ENCODE assay signal across 8 cellular contexts in the genomic region with DNA sequence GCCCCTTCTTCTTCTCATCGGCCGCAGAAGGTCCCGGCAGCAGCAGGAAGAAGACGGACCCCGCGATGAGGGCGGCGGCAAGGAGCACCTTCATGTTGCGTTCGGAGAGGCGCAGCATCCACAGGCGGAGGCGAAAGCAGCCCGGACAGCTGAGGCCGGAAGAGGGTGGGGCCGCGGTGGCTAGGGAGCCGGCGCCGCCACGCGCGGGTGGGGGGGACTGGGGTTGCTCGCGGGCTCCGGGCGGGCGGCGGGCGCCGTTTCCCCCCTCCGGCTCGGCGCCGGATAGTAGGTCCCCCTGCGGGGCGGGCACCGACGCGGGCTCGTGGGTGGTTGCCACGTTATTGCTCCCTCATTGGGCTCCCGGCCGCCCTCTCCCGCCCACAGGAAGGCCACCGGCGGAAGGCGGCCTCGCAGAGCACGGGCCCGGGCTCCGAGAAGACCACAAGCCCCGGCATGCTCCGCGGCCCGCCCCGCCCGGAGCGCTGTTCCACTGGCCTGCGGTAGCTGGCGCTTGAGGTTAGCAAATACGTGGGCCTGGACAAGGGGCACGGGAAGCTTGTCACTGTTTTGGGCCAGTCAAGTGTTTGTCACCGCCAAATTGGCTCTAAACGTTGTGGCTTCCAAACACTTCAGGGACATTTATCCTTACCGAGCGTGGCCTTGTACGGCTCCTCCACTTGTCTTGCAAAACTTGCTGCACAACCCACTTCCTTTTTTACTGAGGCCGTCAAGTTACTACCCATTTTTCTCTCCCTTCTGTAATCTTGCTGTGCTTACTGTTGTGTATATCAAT. TPM values are rescaled to one million over a fixed set of nuclear protein-coding genes. Genes with fewer than 3 reads are reported as not detected.
DNase-seq lines count a peak whose midpoint lies in the region; ATAC-seq lines count a peak whose summit lies in the region.

Gene PPIB, minus strand, starts transcription at position 154 of the 793 bp plus-strand sequence. Its CDS starts 36 bp downstream, at position 118.

- intact Hi-C loops in right cardiac atrium (cut with DNase I) = no loop called here
- intact Hi-C loops in aorta (cut with DNase I) = loop anchor here (1.0 to 10.0 kb wide), 4 partner anchors 71 to 222 kb away; partner anchors contain the start of genes CSNK1G1 (in 2 of the 2), CIAO2A (in 1 of the 2), PCLAF (in 1 of the 2) and TRIP4 (in 1 of the 2)

- H3K27me3 ChIP-seq in right cardiac atrium (ENCODE audit: control insufficient read depth, insufficient read depth) = no peaks in the 10 kb centered on the region
- no peaks in the 10 kb centered on the region for H3K27me3 ChIP-seq in rectal smooth muscle tissue (ENCODE audit: control insufficient read depth, insufficient read depth, low read length)
- H3K27me3 ChIP-seq in aorta (ENCODE audit: control insufficient read depth in 1 of 2, insufficient read depth in 2 of 2, low read length in 1 of 2) = no peaks in the 10 kb centered on the region

- ATAC-seq in GM18499 (IDR thresholded peaks at IDR 0.05; ENCODE audit: insufficient read depth, unreplicated experiment) (peak; percentile 73), HG02943 (IDR thresholded peaks at IDR 0.05; ENCODE audit: low read depth, unreplicated experiment) (peak; percentile 95), right cardiac atrium (peak; percentile 96 to 97), aorta (ENCODE audit: low FRiP score) (peak; percentile 99)

- H3K4me1 ChIP-seq in right cardiac atrium (ENCODE audit: control insufficient read depth, insufficient read depth, low read length) (peaks cover 8% of the 10 kb centered on the region), rectal smooth muscle tissue (ENCODE audit: control insufficient read depth, insufficient read depth, low read length) (peaks cover 7% of the 10 kb centered on the region), aorta (ENCODE audit: control insufficient read depth in 1 of 2, insufficient read depth in 2 of 2, low read length in 2 of 2) (peaks cover 0 to 2% of the 10 kb centered on the region in 2 donors)

- peak within 1 kb of the TSS; percentile 87 for H3K9ac ChIP-seq in rectal smooth muscle tissue (ENCODE audit: low read length)

- H3K4me3 ChIP-seq in right cardiac atrium (ENCODE audit: low read length) (peak within 1 kb of the TSS; percentile 88), rectal smooth muscle tissue (ENCODE audit: low read length) (peak within 1 kb of the TSS; percentile 91), aorta (ENCODE audit: low read length in 2 of 2) (peak within 1 kb of the TSS; percentile 63 to 97)

- under 1% methylated on average over 69 of the region's 69 CpGs for WGBS in right cardiac atrium
- WGBS in aorta, 2 donors = 0% methylated on average over 45 to 69 of the region's 69 CpGs

- H3K9me3 ChIP-seq in right cardiac atrium (ENCODE audit: control insufficient read depth, low read length) (no peaks in the 10 kb centered on the region), aorta (ENCODE audit: control insufficient read depth, low read length) (no peaks in the 10 kb centered on the region)

- H3K27ac ChIP-seq in right cardiac atrium (ENCODE audit: low read length) = peak within 1 kb of the TSS; percentile 98
- H3K27ac ChIP-seq in rectal smooth muscle tissue (ENCODE audit: low read depth, low read length) = peak within 1 kb of the TSS; percentile 92
- H3K27ac ChIP-seq in aorta (ENCODE audit: low read depth in 1 of 2, low read length in 2 of 2) = peak within 1 kb of the TSS in 1 of 2 donors; percentile 64

- DNase-seq in NCI-H187 (lab: John Stamatoyannopoulos, UW) (peak; percentile 55 to 83), T-helper 2 cell (peak; percentile 89 to 100 (median 96)), anterior cingulate cortex (lab: John Stamatoyannopoulos, UW) (peak; percentile 84 to 99 (median 98)), right cardiac atrium (peak; percentile 99), aorta (peak; percentile 99)

- H3K36me3 ChIP-seq in rectal smooth muscle tissue (ENCODE audit: control insufficient read depth, insufficient read depth, low read length) = peaks cover 20% of the 10 kb centered on the region
- peaks cover 2 to 8% of the 10 kb centered on the region in 2 donors for H3K36me3 ChIP-seq in aorta (ENCODE audit: control insufficient read depth in 1 of 2, insufficient read depth in 2 of 2, low read length in 1 of 2)

RNA-seq across cellular contexts. Expression of gene PPIB, which starts in this region (rescaled TPM):
- total RNA-seq in right cardiac atrium = 100 to 1,000 TPM; 131 to 263 (median 186) TPM
- 209 TPM for polyA plus RNA-seq in right cardiac atrium
- 100 to 1,000 TPM; 362 to 395 TPM for total RNA-seq in aorta
- 100 to 1,000 TPM; 293 to 699 TPM for polyA plus RNA-seq in aorta

Comparison
In these comparisons a context has a peak if more than half of its experiments do, and no peak if none do; other contexts are left out.
1. intact Hi-C loops: an anchor here in aorta (1.0 to 10.0 kb wide); none called in right cardiac atrium.